1 cellular context compared by ENCODE assay signal in the genomic region with DNA sequence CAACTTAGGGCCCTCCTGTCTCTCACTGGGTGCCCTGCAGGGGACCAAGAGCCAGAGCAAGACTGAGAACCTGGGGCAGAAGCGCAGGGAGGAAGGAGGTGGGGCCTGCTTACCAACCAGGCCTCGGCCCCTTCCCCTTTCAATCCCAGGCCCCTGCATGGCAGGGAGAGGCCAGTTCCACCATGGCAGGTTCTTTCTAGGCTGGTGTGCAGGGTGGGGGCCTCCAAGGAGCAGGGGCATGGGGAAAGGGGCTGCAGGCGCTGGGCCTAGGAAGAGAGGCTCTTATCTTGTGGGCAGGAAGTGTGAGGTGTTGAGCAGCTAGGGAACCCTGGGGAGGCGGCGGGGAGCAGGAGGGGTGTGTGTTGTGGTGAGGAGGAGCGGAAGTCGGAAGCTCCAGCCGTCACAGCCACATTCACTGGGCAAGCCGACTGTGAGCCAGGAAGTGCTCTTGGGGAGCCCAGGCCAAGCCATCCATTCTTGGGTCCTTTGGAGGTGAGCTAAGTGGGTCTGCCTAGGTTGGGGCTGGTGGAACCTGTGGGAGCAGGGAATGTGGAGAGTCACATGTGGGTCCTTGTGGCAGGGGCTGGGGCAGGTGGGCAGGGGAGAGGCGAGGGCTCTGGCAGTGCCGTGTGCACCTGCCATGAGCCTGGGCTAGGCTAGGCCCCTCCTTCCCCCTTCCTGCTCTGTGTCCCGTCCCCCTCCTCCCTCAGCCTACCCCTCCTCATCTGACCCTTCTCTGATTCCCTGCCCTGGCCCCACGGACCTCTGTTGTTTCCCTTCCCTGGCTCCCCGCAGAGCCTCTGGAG.
TF ChIP-seq lines count a peak whose summit lies in the region.

Gene PSD4, plus strand, starts transcription at position 409 of the 806 bp plus-strand sequence. CDS start 8,486 bp downstream, outside the sequence.

TF ChIP-seq in H1, 55 proteins besides CTCF, POLR2A, EP300 and RAD21:
- TF ChIP-seq BRCA1 (IDR thresholded peaks at IDR 0.05; ENCODE audit: low read depth, low read length) (no peak), ATF2 (IDR thresholded peaks at IDR 0.05; ENCODE audit: low read length) (no peak), POLR2AphosphoS5 (IDR thresholded peaks at IDR 0.05; ENCODE audit: low read depth, low read length) (no peak), CREB1 (IDR thresholded peaks at IDR 0.05) (no peak), BCL11A (IDR thresholded peaks at IDR 0.05; ENCODE audit: low read depth in 2 of 2, low read length in 2 of 2) (no peak), RBBP5 (IDR thresholded peaks at IDR 0.05; ENCODE audit: borderline replicate concordance, low read depth, low read length) (no peak), SUZ12 (IDR thresholded peaks at IDR 0.05; ENCODE audit: low read length) (no peak), ASH2L (IDR thresholded peaks at IDR 0.05; ENCODE audit: low read length) (no peak), SP4 (IDR thresholded peaks at IDR 0.05; ENCODE audit: low read length) (no peak), CBX8 (IDR thresholded peaks at IDR 0.05; ENCODE audit: borderline replicate concordance, low read depth, low read length) (no peak), TAF1 (IDR thresholded peaks at IDR 0.05; ENCODE audit: low read depth, low read length) (no peak), EZH2 (IDR thresholded peaks at IDR 0.05; ENCODE audit: low read depth, low read length, severe bottlenecking) (no peak), RXRA (IDR thresholded peaks at IDR 0.05; ENCODE audit: insufficient read depth, low read depth, low read length) (no peak)
- TF ChIP-seq, protein P1, sequence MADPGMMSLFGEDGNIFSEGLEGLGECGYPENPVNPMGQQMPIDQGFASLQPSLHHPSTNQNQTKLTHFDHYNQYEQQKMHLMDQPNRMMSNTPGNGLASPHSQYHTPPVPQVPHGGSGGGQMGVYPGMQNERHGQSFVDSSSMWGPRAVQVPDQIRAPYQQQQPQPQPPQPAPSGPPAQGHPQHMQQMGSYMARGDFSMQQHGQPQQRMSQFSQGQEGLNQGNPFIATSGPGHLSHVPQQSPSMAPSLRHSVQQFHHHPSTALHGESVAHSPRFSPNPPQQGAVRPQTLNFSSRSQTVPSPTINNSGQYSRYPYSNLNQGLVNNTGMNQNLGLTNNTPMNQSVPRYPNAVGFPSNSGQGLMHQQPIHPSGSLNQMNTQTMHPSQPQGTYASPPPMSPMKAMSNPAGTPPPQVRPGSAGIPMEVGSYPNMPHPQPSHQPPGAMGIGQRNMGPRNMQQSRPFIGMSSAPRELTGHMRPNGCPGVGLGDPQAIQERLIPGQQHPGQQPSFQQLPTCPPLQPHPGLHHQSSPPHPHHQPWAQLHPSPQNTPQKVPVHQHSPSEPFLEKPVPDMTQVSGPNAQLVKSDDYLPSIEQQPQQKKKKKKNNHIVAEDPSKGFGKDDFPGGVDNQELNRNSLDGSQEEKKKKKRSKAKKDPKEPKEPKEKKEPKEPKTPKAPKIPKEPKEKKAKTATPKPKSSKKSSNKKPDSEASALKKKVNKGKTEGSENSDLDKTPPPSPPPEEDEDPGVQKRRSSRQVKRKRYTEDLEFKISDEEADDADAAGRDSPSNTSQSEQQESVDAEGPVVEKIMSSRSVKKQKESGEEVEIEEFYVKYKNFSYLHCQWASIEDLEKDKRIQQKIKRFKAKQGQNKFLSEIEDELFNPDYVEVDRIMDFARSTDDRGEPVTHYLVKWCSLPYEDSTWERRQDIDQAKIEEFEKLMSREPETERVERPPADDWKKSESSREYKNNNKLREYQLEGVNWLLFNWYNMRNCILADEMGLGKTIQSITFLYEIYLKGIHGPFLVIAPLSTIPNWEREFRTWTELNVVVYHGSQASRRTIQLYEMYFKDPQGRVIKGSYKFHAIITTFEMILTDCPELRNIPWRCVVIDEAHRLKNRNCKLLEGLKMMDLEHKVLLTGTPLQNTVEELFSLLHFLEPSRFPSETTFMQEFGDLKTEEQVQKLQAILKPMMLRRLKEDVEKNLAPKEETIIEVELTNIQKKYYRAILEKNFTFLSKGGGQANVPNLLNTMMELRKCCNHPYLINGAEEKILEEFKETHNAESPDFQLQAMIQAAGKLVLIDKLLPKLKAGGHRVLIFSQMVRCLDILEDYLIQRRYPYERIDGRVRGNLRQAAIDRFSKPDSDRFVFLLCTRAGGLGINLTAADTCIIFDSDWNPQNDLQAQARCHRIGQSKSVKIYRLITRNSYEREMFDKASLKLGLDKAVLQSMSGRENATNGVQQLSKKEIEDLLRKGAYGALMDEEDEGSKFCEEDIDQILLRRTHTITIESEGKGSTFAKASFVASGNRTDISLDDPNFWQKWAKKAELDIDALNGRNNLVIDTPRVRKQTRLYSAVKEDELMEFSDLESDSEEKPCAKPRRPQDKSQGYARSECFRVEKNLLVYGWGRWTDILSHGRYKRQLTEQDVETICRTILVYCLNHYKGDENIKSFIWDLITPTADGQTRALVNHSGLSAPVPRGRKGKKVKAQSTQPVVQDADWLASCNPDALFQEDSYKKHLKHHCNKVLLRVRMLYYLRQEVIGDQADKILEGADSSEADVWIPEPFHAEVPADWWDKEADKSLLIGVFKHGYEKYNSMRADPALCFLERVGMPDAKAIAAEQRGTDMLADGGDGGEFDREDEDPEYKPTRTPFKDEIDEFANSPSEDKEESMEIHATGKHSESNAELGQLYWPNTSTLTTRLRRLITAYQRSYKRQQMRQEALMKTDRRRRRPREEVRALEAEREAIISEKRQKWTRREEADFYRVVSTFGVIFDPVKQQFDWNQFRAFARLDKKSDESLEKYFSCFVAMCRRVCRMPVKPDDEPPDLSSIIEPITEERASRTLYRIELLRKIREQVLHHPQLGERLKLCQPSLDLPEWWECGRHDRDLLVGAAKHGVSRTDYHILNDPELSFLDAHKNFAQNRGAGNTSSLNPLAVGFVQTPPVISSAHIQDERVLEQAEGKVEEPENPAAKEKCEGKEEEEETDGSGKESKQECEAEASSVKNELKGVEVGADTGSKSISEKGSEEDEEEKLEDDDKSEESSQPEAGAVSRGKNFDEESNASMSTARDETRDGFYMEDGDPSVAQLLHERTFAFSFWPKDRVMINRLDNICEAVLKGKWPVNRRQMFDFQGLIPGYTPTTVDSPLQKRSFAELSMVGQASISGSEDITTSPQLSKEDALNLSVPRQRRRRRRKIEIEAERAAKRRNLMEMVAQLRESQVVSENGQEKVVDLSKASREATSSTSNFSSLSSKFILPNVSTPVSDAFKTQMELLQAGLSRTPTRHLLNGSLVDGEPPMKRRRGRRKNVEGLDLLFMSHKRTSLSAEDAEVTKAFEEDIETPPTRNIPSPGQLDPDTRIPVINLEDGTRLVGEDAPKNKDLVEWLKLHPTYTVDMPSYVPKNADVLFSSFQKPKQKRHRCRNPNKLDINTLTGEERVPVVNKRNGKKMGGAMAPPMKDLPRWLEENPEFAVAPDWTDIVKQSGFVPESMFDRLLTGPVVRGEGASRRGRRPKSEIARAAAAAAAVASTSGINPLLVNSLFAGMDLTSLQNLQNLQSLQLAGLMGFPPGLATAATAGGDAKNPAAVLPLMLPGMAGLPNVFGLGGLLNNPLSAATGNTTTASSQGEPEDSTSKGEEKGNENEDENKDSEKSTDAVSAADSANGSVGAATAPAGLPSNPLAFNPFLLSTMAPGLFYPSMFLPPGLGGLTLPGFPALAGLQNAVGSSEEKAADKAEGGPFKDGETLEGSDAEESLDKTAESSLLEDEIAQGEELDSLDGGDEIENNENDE (IDR thresholded peaks at IDR 0.05; ENCODE audit: insufficient replicate concordance, low read length): no peak
